11 cellular contexts compared by ENCODE assay signal in the genomic region with DNA sequence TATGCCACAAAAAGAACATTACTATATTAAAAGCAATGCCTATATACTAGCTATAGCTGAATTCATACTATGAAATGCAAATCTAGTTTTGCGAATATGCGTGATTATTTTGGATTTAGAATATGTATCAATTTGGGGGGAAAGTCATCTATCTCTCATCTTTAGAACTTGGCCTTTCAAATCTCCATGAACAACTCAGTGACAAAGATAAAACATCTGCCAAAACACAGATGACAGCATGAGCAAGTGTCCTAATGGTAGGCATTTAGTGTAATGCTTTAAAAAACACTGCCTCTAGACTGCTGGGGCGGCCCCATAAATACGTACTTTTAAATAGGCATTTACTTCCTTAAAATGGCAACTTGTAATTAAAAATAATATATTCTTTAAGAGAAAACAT. TPM values are rescaled to one million over a fixed set of nuclear protein-coding genes. Genes with fewer than 3 reads are reported as not detected.
DNase-seq lines count a peak whose midpoint lies in the region; ATAC-seq and TF ChIP-seq lines count a peak whose summit lies in the region.
"Had no signal": no experiment of that assay in that cellular context is flagged by ENCODE, and none has a peak within 500 bp of the region (broad histone marks: within the 10 kb centered on the region; RNA-seq: fewer than 3 reads in every experiment).

No MANE protein-coding gene starts in this region.

- no peak for ATAC-seq in activated naive CD8-positive, alpha-beta T cell treated with anti-CD3 and anti-CD28 coated beads, Interleukin-2, amount 10 ng/mL, durations not matched to agents 7 days and 5 days (ENCODE audit: low read depth)
- ATAC-seq in activated naive CD8-positive, alpha-beta T cell treated with anti-CD3 and anti-CD28 coated beads, Interleukin-2, amount 50 U/mL, for 24 hours = no peak
- ATAC-seq in lower lobe of right lung (no peak), WTC11 (no peak)

- H3K27me3 ChIP-seq in lower lobe of right lung (ENCODE audit: low read depth) (no peaks in the 10 kb centered on the region), vagina (no peaks in the 10 kb centered on the region)

- H3K4me1 Mint-ChIP-seq in activated naive CD8-positive, alpha-beta T cell treated with anti-CD3 and anti-CD28 coated beads, Interleukin-2, amount 10 ng/mL, durations not matched to agents 7 days and 5 days = peaks cover 26% of the 10 kb centered on the region
- H3K4me1 Mint-ChIP-seq in activated naive CD8-positive, alpha-beta T cell treated with anti-CD3 and anti-CD28 coated beads, Interleukin-2, amount 50 U/mL, for 24 hours = peaks cover 17% of the 10 kb centered on the region
- H3K4me1 Mint-ChIP-seq in WTC11 = peaks cover 5% of the 10 kb centered on the region; the same call in 1 of the 2 replicates

- no peak for DNase-seq in activated naive CD8-positive, alpha-beta T cell treated with anti-CD3 and anti-CD28 coated beads, Interleukin-2, amount 10 ng/mL, durations not matched to agents 7 days and 5 days
- DNase-seq in activated naive CD8-positive, alpha-beta T cell treated with anti-CD3 and anti-CD28 coated beads, Interleukin-2, amount 50 U/mL, for 24 hours = no peak
- DNase-seq in lower lobe of right lung (no peak), vagina (ENCODE audit: extremely low spot score in 2 of 2) (no peak), WTC11 (ENCODE audit: low spot score) (no peak), GM13976 (ENCODE audit: low spot score) (no peak), H4 (ENCODE audit: low spot score) (no peak)
- DNase-seq: activated T-cell treated with anti-CD3 and anti-CD28 coated beads, Interleukin-2, amount 50 U/mL, for 1 hour; NCI-H2107 had no signal

- in situ Hi-C loops in GM13976 (cut with MboI; ENCODE audit: low sequenced_read_pairs, unreplicated experiment) = no loop called here

- no peaks in the 10 kb centered on the region for H3K9me3 Mint-ChIP-seq in activated naive CD8-positive, alpha-beta T cell treated with anti-CD3 and anti-CD28 coated beads, Interleukin-2, amount 10 ng/mL, durations not matched to agents 7 days and 5 days
- peaks cover 4% of the 10 kb centered on the region for H3K9me3 Mint-ChIP-seq in activated naive CD8-positive, alpha-beta T cell treated with anti-CD3 and anti-CD28 coated beads, Interleukin-2, amount 50 U/mL, for 24 hours
- H3K9me3 Mint-ChIP-seq in WTC11 = no peaks in the 10 kb centered on the region

- H3K4me1 ChIP-seq in lower lobe of right lung (peaks cover 49% of the 10 kb centered on the region), vagina (peaks cover 67% of the 10 kb centered on the region)

- H3K4me3 ChIP-seq in WI38 (ENCODE audit: low read depth, low read length) = peak overlapping the region; percentile 95
- H3K4me3 ChIP-seq in lower lobe of right lung = peak overlapping the region; percentile 79
- H3K4me3 ChIP-seq in vagina = peak overlapping the region in 1 of 2 donors; percentile 76

- no peak for TF ChIP-seq POLR2A in vagina (IDR thresholded peaks at IDR 0.05)

- CTCF ChIA-PET in WTC11 (lab: Charles Lee) = no interaction called here

- intact Hi-C loops in lower lobe of right lung (cut with DNase I) = no loop called here
- intact Hi-C loops in vagina (cut with DNase I) = loop anchor here (10.0 kb wide), 1 partner anchor 137 kb away; the partner anchor contains the start of gene IFT57

- no peak for TF ChIP-seq CTCF in WI38 (IDR thresholded peaks at IDR 0.05; ENCODE audit: low read depth, low read length)
- no peak for TF ChIP-seq CTCF in lower lobe of right lung (IDR thresholded peaks at IDR 0.05)
- TF ChIP-seq CTCF in vagina (IDR thresholded peaks at IDR 0.05) = no peak
- no peak for TF ChIP-seq CTCF in WTC11 (IDR thresholded peaks at IDR 0.05)
- TF ChIP-seq CTCF in GM13976 (IDR thresholded peaks at IDR 0.05; ENCODE audit: borderline replicate concordance, control extremely low read depth, extremely low read depth, insufficient read depth, missing control alignments) = no peak

- POLR2A ChIA-PET in activated naive CD8-positive, alpha-beta T cell treated with anti-CD3 and anti-CD28 coated beads, Interleukin-2, amount 10 ng/mL, durations not matched to agents 7 days and 5 days (lab: Charles Lee) = interaction anchor here (1.3 to 4.2 kb wide), 4 partner anchors 8 to 135 kb away, joined by 4 to 50 read pairs (median 6); partner anchors contain the start of gene IFT57
- POLR2A ChIA-PET in WTC11 (lab: Charles Lee) = no interaction called here

- no peaks in the 10 kb centered on the region for H3K27me3 Mint-ChIP-seq in activated naive CD8-positive, alpha-beta T cell treated with anti-CD3 and anti-CD28 coated beads, Interleukin-2, amount 10 ng/mL, durations not matched to agents 7 days and 5 days
- H3K27me3 Mint-ChIP-seq in activated naive CD8-positive, alpha-beta T cell treated with anti-CD3 and anti-CD28 coated beads, Interleukin-2, amount 50 U/mL, for 24 hours = no peaks in the 10 kb centered on the region
- H3K27me3 Mint-ChIP-seq in WTC11 (ENCODE audit: low read depth) = peaks cover 30% of the 10 kb centered on the region
- H3K27me3 Mint-ChIP-seq: effector memory CD8-positive, alpha-beta T cell had no signal

- H3K4me3 Mint-ChIP-seq in activated naive CD8-positive, alpha-beta T cell treated with anti-CD3 and anti-CD28 coated beads, Interleukin-2, amount 10 ng/mL, durations not matched to agents 7 days and 5 days = no peak overlapping the region
- no peak overlapping the region for H3K4me3 Mint-ChIP-seq in activated naive CD8-positive, alpha-beta T cell treated with anti-CD3 and anti-CD28 coated beads, Interleukin-2, amount 50 U/mL, for 24 hours
- no peak overlapping the region for H3K4me3 Mint-ChIP-seq in WTC11
- H3K4me3 Mint-ChIP-seq: effector memory CD8-positive, alpha-beta T cell had no signal

- peak overlapping the region; percentile 14 for H3K27ac Mint-ChIP-seq in activated naive CD8-positive, alpha-beta T cell treated with anti-CD3 and anti-CD28 coated beads, Interleukin-2, amount 10 ng/mL, durations not matched to agents 7 days and 5 days
- H3K27ac Mint-ChIP-seq in activated naive CD8-positive, alpha-beta T cell treated with anti-CD3 and anti-CD28 coated beads, Interleukin-2, amount 50 U/mL, for 24 hours = no peak overlapping the region
- no peak overlapping the region for H3K27ac Mint-ChIP-seq in WTC11

- H3K9me3 ChIP-seq in lower lobe of right lung = no peaks in the 10 kb centered on the region
- H3K9me3 ChIP-seq in vagina = no peaks in the 10 kb centered on the region

- no peaks in the 10 kb centered on the region for H3K36me3 ChIP-seq in lower lobe of right lung
- no peaks in the 10 kb centered on the region for H3K36me3 ChIP-seq in vagina

- peaks cover 6% of the 10 kb centered on the region for H3K36me3 Mint-ChIP-seq in activated naive CD8-positive, alpha-beta T cell treated with anti-CD3 and anti-CD28 coated beads, Interleukin-2, amount 10 ng/mL, durations not matched to agents 7 days and 5 days
- peaks cover 12% of the 10 kb centered on the region for H3K36me3 Mint-ChIP-seq in activated naive CD8-positive, alpha-beta T cell treated with anti-CD3 and anti-CD28 coated beads, Interleukin-2, amount 50 U/mL, for 24 hours (ENCODE audit: low read depth)
- H3K36me3 Mint-ChIP-seq in WTC11 = no peaks in the 10 kb centered on the region

- H3K27ac ChIP-seq in lower lobe of right lung (peak overlapping the region; percentile 46), vagina (peak overlapping the region; percentile 13)

TF ChIP-seq in WTC11, 78 proteins besides CTCF, POLR2A, EP300 and RAD21 (continues in another document):
- no peak for TF ChIP-seq GRHL2 (CRISPR knock-in tag; IDR thresholded peaks at IDR 0.05; ENCODE audit: insufficient replicate concordance, severe bottlenecking)
- TF ChIP-seq, protein P1, sequence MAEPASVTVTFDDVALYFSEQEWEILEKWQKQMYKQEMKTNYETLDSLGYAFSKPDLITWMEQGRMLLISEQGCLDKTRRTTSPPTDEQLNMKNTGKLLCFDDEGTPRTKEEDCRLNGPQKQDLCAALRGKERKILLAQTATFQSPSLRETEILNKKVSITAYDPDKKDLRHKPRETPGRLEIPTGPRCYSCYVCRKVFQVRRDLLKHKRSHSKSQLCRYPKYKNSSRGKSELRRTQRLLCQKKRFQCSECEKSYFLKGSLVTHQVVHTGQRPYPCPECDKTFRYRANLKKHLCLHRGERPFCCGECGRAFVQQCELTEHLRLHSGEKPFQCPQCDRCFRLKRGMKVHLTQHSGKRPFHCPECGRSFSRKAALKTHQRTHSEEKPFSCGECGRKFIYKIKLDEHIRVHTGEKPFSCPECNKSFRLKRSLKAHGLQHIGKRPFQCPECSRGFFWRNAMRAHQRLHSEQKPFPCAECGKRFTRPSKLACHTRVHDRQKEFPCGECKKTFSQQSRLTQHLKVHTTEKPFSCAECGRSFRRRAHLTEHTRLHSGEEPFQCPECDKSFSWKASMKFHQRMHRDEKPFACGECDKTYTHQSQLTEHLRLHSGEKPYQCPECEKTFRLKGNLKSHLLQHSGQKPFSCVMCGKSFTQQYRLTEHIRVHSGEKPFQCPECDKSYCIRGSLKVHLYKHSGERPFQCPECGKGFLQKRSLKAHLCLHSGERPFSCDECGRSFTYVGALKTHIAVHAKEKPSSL (CRISPR knock-in tag; conservative IDR thresholded peaks at IDR 0.05) = no peak
- TF ChIP-seq, protein P2, sequence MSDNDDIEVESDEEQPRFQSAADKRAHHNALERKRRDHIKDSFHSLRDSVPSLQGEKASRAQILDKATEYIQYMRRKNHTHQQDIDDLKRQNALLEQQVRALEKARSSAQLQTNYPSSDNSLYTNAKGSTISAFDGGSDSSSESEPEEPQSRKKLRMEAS (CRISPR knock-in tag; IDR thresholded peaks at IDR 0.05) = no peak
- no peak for TF ChIP-seq ATF2 (CRISPR knock-in tag; IDR thresholded peaks at IDR 0.05; ENCODE audit: borderline replicate concordance, low read depth)
- no peak for TF ChIP-seq KAT7 (CRISPR knock-in tag; IDR thresholded peaks at IDR 0.05; ENCODE audit: borderline replicate concordance)

RNA-seq across cellular contexts. Expression of gene CD47, which starts 2.7 kb away (rescaled TPM):
- total RNA-seq in activated naive CD8-positive, alpha-beta T cell treated with anti-CD3 and anti-CD28 coated beads, Interleukin-2, amount 10 ng/mL, durations not matched to agents 7 days and 5 days = 100 to 1,000 TPM; 154 to 157 TPM
- total RNA-seq in lower lobe of right lung (222 TPM), vagina (51.3 TPM), WTC11 (2021) (16.3 to 22.7 TPM (median 22.6 TPM) in 3 replicates)
- total RNA-seq in H4 (2014; rRNA removed; shearing (Covaris generic)) = 123 and 130 TPM in 2 replicates
